13 cellular contexts compared by ENCODE assay signal in genomic region chr5:79464278-79464677, GRCh38. TPM values are rescaled to one million over a fixed set of nuclear protein-coding genes. Genes with fewer than 3 reads are reported as not detected.
A peak's percentile ranks its signal among the peaks of the same experiment; 100 is the strongest.
DNase-seq lines count a peak whose midpoint lies in the region; ATAC-seq and TF ChIP-seq lines count a peak whose summit lies in the region.
"Had no signal": no experiment of that assay in that cellular context is flagged by ENCODE, and none has a peak within 500 bp of the region (broad histone marks: within the 10 kb centered on the region; RNA-seq: fewer than 3 reads in every experiment).

No MANE protein-coding gene starts in this region.

- H3K4me1 ChIP-seq in mammary epithelial cell (ENCODE audit: insufficient read depth, low read length) (no peaks in the 10 kb centered on the region), breast epithelium (no peaks in the 10 kb centered on the region), PC-3 (ENCODE audit: insufficient read depth, low read length) (no peaks in the 10 kb centered on the region), fibroblast of lung (ENCODE audit: control insufficient read depth, extremely low read depth, insufficient read depth, low read length) (no peaks in the 10 kb centered on the region)

- TF ChIP-seq POLR2A in breast epithelium (IDR thresholded peaks at IDR 0.05): no peak

- H2AFZ ChIP-seq in mammary epithelial cell (ENCODE audit: low read depth, low read length): no peak overlapping the region
- H2AFZ ChIP-seq in PC-3 (ENCODE audit: low read length): peak overlapping the region; percentile 57; the same call in 1 of the 2 replicates
- H2AFZ ChIP-seq in fibroblast of lung (ENCODE audit: low read length): peak overlapping the region; percentile 36
- H2AFZ ChIP-seq: GM23338 had no signal

- no peaks in the 10 kb centered on the region for H4K20me1 ChIP-seq in mammary epithelial cell (ENCODE audit: insufficient read depth, low read length)
- H4K20me1 ChIP-seq in PC-3 (ENCODE audit: low read length): no peaks in the 10 kb centered on the region
- no peaks in the 10 kb centered on the region for H4K20me1 ChIP-seq in fibroblast of lung (ENCODE audit: control insufficient read depth, extremely low read depth, insufficient read depth, low read length)

- intact Hi-C loops in mammary epithelial cell (cut with micrococcal nuclease) (loop anchor here (1.0 to 5.0 kb wide), 5 partner anchors 208 to 443 kb away; partner anchors contain the start of gene JMY), breast epithelium (cut with DNase I; ENCODE audit: low total_unique reads) (no loop called here), PC-3 (cut with micrococcal nuclease) (loop anchor here (1.0 to 10.0 kb wide), 5 partner anchors 73 to 439 kb away; no protein-coding TSS in a partner anchor)

- H3K27me3 ChIP-seq in mammary epithelial cell (ENCODE audit: insufficient read depth, low read length) (no peaks in the 10 kb centered on the region), breast epithelium (no peaks in the 10 kb centered on the region), PC-3 (ENCODE audit: low read length) (no peaks in the 10 kb centered on the region), fibroblast of lung (ENCODE audit: control insufficient read depth, insufficient read depth, low read length) (no peaks in the 10 kb centered on the region)

- dilution Hi-C loops in mammary epithelial cell (cut with HindIII; ENCODE audit: low sequenced_read_pairs): no loop called here

- DNase-seq in mammary epithelial cell: no peak
- no peak for DNase-seq in breast epithelium (ENCODE audit: low spot score in 2 of 2)
- DNase-seq in PC-3: no peak
- DNase-seq in fibroblast of lung (ENCODE audit: low read depth in 2 of 2): no peak
- DNase-seq in progenitor cell of endocrine pancreas (ENCODE audit: low spot score, unreplicated experiment): no peak
- DNase-seq in foreskin fibroblast: no peak
- no peak for DNase-seq in DMS 273 treated with DMSO at 0.1 percent for 48 hours (lab: John Stamatoyannopoulos, UW)
- no peak for DNase-seq in GM20000 (ENCODE audit: low spot score)
- DNase-seq: NCI-H1105 had no signal

- CTCF ChIA-PET in mammary epithelial cell (lab: Charles Lee; ENCODE audit: low non-redundant PET) (no interaction called here), PC-3 (lab: Charles Lee) (interaction anchor here (1.4 kb wide), 1 partner anchor 331 kb away, joined by 6 read pairs; no protein-coding TSS in a partner anchor)

- H3K4me2 ChIP-seq in mammary epithelial cell (ENCODE audit: insufficient read depth, low read depth, low read length) (peak overlapping the region; percentile 20), PC-3 (ENCODE audit: low read length) (peak overlapping the region; percentile 50), fibroblast of lung (ENCODE audit: extremely low read depth, insufficient read depth, low read length) (no peak overlapping the region)

- peaks cover 17% of the 10 kb centered on the region for H3K79me2 ChIP-seq in mammary epithelial cell (ENCODE audit: insufficient read depth, low read length)
- no peaks in the 10 kb centered on the region for H3K79me2 ChIP-seq in PC-3 (ENCODE audit: low read length)
- no peaks in the 10 kb centered on the region for H3K79me2 ChIP-seq in fibroblast of lung (ENCODE audit: control insufficient read depth, insufficient read depth, low read length)

- H3K9me3 Mint-ChIP-seq in progenitor cell of endocrine pancreas (ENCODE audit: low read depth): no peaks in the 10 kb centered on the region
- H3K9me3 Mint-ChIP-seq: GM23338 had no signal

- in situ Hi-C loops in mammary epithelial cell (cut with MboI; ENCODE audit: low sequenced_read_pairs in 2 of 2): loop anchor here (10.0 to 25.0 kb wide), 4 partner anchors 202 to 439 kb away; no protein-coding TSS in a partner anchor

- peaks cover 17% of the 10 kb centered on the region for H3K4me1 Mint-ChIP-seq in progenitor cell of endocrine pancreas (ENCODE audit: low read depth)

- no peaks in the 10 kb centered on the region for H3K9me2 ChIP-seq in PC-3 (replicated peaks; ENCODE audit: low read length)

- H3K27ac ChIP-seq in mammary epithelial cell (ENCODE audit: insufficient read depth, low read depth, low read length): no peak overlapping the region
- no peak overlapping the region for H3K27ac ChIP-seq in breast epithelium
- no peak overlapping the region for H3K27ac ChIP-seq in PC-3 (ENCODE audit: low read length)
- no peak overlapping the region for H3K27ac ChIP-seq in fibroblast of lung (ENCODE audit: insufficient read depth, low read length)
- H3K27ac ChIP-seq: 22Rv1, RWPE1 had no signal

- WGBS in mammary epithelial cell (ENCODE audit: low coverage, missing lambda C conversion rate): 58% methylated on average over 3 of the region's 3 CpGs

- no peak overlapping the region for H3K9ac ChIP-seq in mammary epithelial cell (ENCODE audit: insufficient read depth, low read length)
- H3K9ac ChIP-seq in PC-3 (ENCODE audit: low read length): no peak overlapping the region
- no peak overlapping the region for H3K9ac ChIP-seq in fibroblast of lung (ENCODE audit: insufficient read depth, low read length)

- no peaks in the 10 kb centered on the region for H3K27me3 Mint-ChIP-seq in progenitor cell of endocrine pancreas

- H3K9me3 ChIP-seq in mammary epithelial cell (replicated peaks; ENCODE audit: insufficient read depth, low read length) (no peaks in the 10 kb centered on the region), breast epithelium (no peaks in the 10 kb centered on the region), PC-3 (ENCODE audit: low read length) (no peaks in the 10 kb centered on the region), fibroblast of lung (ENCODE audit: control insufficient read depth, insufficient read depth, low read depth, low read length) (no peaks in the 10 kb centered on the region)

- no peak overlapping the region for H3K4me3 Mint-ChIP-seq in progenitor cell of endocrine pancreas (ENCODE audit: low read depth)
- H3K4me3 Mint-ChIP-seq: B cell, GM23338 had no signal

- no peaks in the 10 kb centered on the region for H3K36me3 ChIP-seq in mammary epithelial cell (ENCODE audit: insufficient read depth, low read length)
- no peaks in the 10 kb centered on the region for H3K36me3 ChIP-seq in breast epithelium
- H3K36me3 ChIP-seq in PC-3 (ENCODE audit: low read depth, low read length): no peaks in the 10 kb centered on the region
- no peaks in the 10 kb centered on the region for H3K36me3 ChIP-seq in fibroblast of lung (ENCODE audit: control insufficient read depth, insufficient read depth, low read length)

- no peak overlapping the region for H3K4me3 ChIP-seq in mammary epithelial cell (replicated peaks in 1 of 3; ENCODE audit: insufficient read depth in 1 of 3, low read depth in 2 of 3, low read length in 3 of 3)
- no peak overlapping the region for H3K4me3 ChIP-seq in breast epithelium
- H3K4me3 ChIP-seq in PC-3 (ENCODE audit: low read length): no peak overlapping the region
- H3K4me3 ChIP-seq in fibroblast of lung (replicated peaks in 1 of 4; ENCODE audit: control extremely low read depth in 1 of 4, insufficient read depth in 1 of 4, low read depth in 3 of 4, low read length in 4 of 4): no peak overlapping the region
- no peak overlapping the region for H3K4me3 ChIP-seq in foreskin fibroblast (ENCODE audit: low read depth in 1 of 2, low read length in 2 of 2)
- H3K4me3 ChIP-seq: GM23338 had no signal

- TF ChIP-seq CTCF in mammary epithelial cell (conservative IDR thresholded peaks at IDR 0.05 in 1 of 2, IDR thresholded peaks at IDR 0.05 in 1 of 2; ENCODE audit: extremely low read depth in 1 of 2, insufficient read depth in 1 of 2, low read depth in 1 of 2, low read length in 2 of 2) (no peak), breast epithelium (IDR thresholded peaks at IDR 0.05) (no peak), PC-3 (conservative IDR thresholded peaks at IDR 0.05; ENCODE audit: low read depth, low read length) (no peak), fibroblast of lung (conservative IDR thresholded peaks at IDR 0.05 in 1 of 2, IDR thresholded peaks at IDR 0.05 in 1 of 2; ENCODE audit: low read depth in 1 of 2, low read length in 2 of 2) (no peak), progenitor cell of endocrine pancreas (IDR thresholded peaks at IDR 0.05; ENCODE audit: unreplicated experiment) (no peak), foreskin fibroblast (IDR thresholded peaks at IDR 0.05; ENCODE audit: low read depth, low read length) (no peak), GM20000 (IDR thresholded peaks at IDR 0.05; ENCODE audit: extremely low read depth, missing control alignments) (no peak)

- peak overlapping the region; percentile 19 for H3K27ac Mint-ChIP-seq in progenitor cell of endocrine pancreas
- H3K27ac Mint-ChIP-seq: B cell had no signal

- ATAC-seq in PC-3: no peak

- BruUV-seq in mammary epithelial cell (replicated peaks; lab: Mats Ljungman, UMichigan) (no TSS peak), PC-3 (replicated peaks; lab: Mats Ljungman, UMichigan) (no TSS peak)

- no peaks in the 10 kb centered on the region for H3F3A ChIP-seq in PC-3 (ENCODE audit: low read length, unreplicated experiment)

- no peaks in the 10 kb centered on the region for H3K36me3 Mint-ChIP-seq in progenitor cell of endocrine pancreas (ENCODE audit: insufficient read depth)

- POLR2A ChIA-PET in PC-3 (lab: Charles Lee; ENCODE audit: unreplicated experiment): no interaction called here

RNA-seq across cellular contexts. Expression of gene HOMER1, which starts 49.7 kb away (rescaled TPM):
- total RNA-seq in mammary epithelial cell (10 to 100 TPM; 19.1 to 24.7 TPM), breast epithelium (10 to 100 TPM in 2 of 3 donors, 1 to 10 TPM in 1; 3.2 to 26.2 (median 18.7) TPM), PC-3 (2014; rRNA removed) (7.1 and 9.1 TPM in 2 replicates), fibroblast of lung (6.8 and 8.7 TPM in 2 replicates), progenitor cell of endocrine pancreas (22.3 and 29.3 TPM in 2 replicates)
- polyA plus RNA-seq in mammary epithelial cell (5.2 TPM), fibroblast of lung (3.8 and 3.9 TPM in 2 replicates)
- polyA minus RNA-seq in mammary epithelial cell (3.8 TPM), fibroblast of lung (ENCODE audit: low replicate concordance) (0.12 and 1.9 TPM in 2 replicates)
- polyA plus RNA-seq in fibroblast of lung (2012): 2.6 and 3.0 TPM in 2 replicates
